Comparison of ENCODE assay signal across 11 cellular contexts in the genomic region with DNA sequence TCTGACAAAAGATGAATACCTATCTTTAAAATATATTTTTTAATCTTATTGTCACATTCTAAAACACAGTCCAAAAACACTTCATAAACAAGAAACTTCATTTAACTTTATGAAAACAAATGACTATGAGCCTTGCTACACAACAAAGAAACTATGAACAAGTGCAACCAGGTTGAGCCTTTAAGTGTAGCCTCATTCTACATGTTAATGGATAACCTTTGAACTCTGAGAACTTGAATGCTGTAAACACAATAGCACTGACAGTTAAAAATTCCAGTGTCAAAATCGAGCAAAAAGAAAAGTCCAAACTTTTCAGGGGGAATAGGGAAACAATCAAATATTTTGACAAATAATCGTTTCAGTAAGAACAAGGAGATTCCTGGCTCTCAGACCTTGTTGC. TPM values are rescaled to one million over a fixed set of nuclear protein-coding genes. Genes with fewer than 3 reads are reported as not detected.
DNase-seq lines count a peak whose midpoint lies in the region; ATAC-seq, FAIRE-seq and TF ChIP-seq lines count a peak whose summit lies in the region.
"Not testable (repeated sequence)": the region's sequence is repeated elsewhere in the genome, so short reads cannot be mapped to it uniquely, and the experiment has no call there.
"Had no signal": no experiment of that assay in that cellular context is flagged by ENCODE, and none has a peak within 500 bp of the region (broad histone marks: within the 10 kb centered on the region; RNA-seq: fewer than 3 reads in every experiment).

No MANE protein-coding gene starts in this region.

- H3K23ac ChIP-seq in H1 (ENCODE audit: insufficient read length): not testable (repeated sequence)

- TF ChIP-seq EP300 in H1 (IDR thresholded peaks at IDR 0.05; ENCODE audit: borderline replicate concordance in 1 of 2, low read depth in 2 of 2, low read length in 2 of 2): not testable (repeated sequence)

- not testable (repeated sequence) for H3K27me3 Mint-ChIP-seq in activated T-helper 1 cell treated with anti-CD3 and anti-CD28 coated beads, Interleukin-12 subunit alpha, Interleukin-12 subunit beta, Interleukin-2, Interleukin-4 antibody, amounts not matched to agents 30 ng/mL and 10 ng/mL and 1 ng/mL, durations not matched to agents 14 hours and 24 hours and 36 hours (ENCODE audit: insufficient read depth)

- not testable (repeated sequence) for H3K79me1 ChIP-seq in H1 (ENCODE audit: low read depth, low read length)

- intact Hi-C loops in activated T-helper 1 cell treated with anti-CD3 and anti-CD28 coated beads, Interleukin-12 subunit alpha, Interleukin-12 subunit beta, Interleukin-2, Interleukin-4 antibody, amounts not matched to agents 30 ng/mL and 10 ng/mL and 1 ng/mL, durations not matched to agents 14 hours and 24 hours and 36 hours (cut with micrococcal nuclease); kidney (cut with DNase I); pancreas (cut with DNase I): not testable (repeated sequence)

- peak overlapping the region; percentile 83 for H3K4me3 Mint-ChIP-seq in activated T-helper 1 cell treated with anti-CD3 and anti-CD28 coated beads, Interleukin-12 subunit alpha, Interleukin-12 subunit beta, Interleukin-2, Interleukin-4 antibody, amounts not matched to agents 30 ng/mL and 10 ng/mL and 1 ng/mL, durations not matched to agents 14 hours and 24 hours and 36 hours

- H4K8ac ChIP-seq in H1 (ENCODE audit: extremely low read depth, insufficient read depth, low read length): not testable (repeated sequence)

- not testable (repeated sequence) for ATAC-seq in pancreas

- H3K27ac ChIP-seq in KMS-11 (peak overlapping the region; percentile 70), pancreas (peak overlapping the region in 1 of 4 donors; percentile 91)
- H3K27ac ChIP-seq in H1 (ENCODE audit: low read depth, low read length); kidney (ENCODE audit: low read depth in 2 of 2, low read length in 2 of 2): not testable (repeated sequence)

- not testable (repeated sequence) for H3K36me3 Mint-ChIP-seq in activated T-helper 1 cell treated with anti-CD3 and anti-CD28 coated beads, Interleukin-12 subunit alpha, Interleukin-12 subunit beta, Interleukin-2, Interleukin-4 antibody, amounts not matched to agents 30 ng/mL and 10 ng/mL and 1 ng/mL, durations not matched to agents 14 hours and 24 hours and 36 hours (ENCODE audit: low read depth)

- H3K4me3 ChIP-seq in KMS-11 (IDR thresholded peaks at IDR 0.05; ENCODE audit: insufficient read depth, low read depth, low read length); H1 (ENCODE audit: extremely low read depth in 1 of 4, insufficient read depth in 2 of 4, low read depth in 3 of 4, low read length in 4 of 4); kidney (ENCODE audit: low read length in 2 of 2); pancreas: not testable (repeated sequence)

- H3K9ac ChIP-seq in KMS-11: peak overlapping the region; percentile 74; the same call in 1 of the 2 replicates
- H3K9ac ChIP-seq in H1 (replicated peaks in 1 of 4; ENCODE audit: extremely low read depth in 1 of 4, low read depth in 3 of 4, low read length in 3 of 4); kidney (ENCODE audit: low read length in 2 of 2): not testable (repeated sequence)

- not testable (repeated sequence) for H2BK20ac ChIP-seq in H1 (ENCODE audit: low read length)

- not testable (repeated sequence) for H2BK12ac ChIP-seq in H1 (ENCODE audit: low read depth, low read length)

- peak overlapping the region; percentile 81 for H3K4me2 ChIP-seq in KMS-11
- H3K4me2 ChIP-seq in H1 (ENCODE audit: insufficient read depth in 1 of 2, low read depth in 2 of 2, low read length in 2 of 2): not testable (repeated sequence)

- peaks cover 34% of the 10 kb centered on the region for H3K4me1 ChIP-seq in KMS-11 (ENCODE audit: low read depth, poor library complexity, severe bottlenecking)
- H3K4me1 ChIP-seq in H1 (replicated peaks in 1 of 4; ENCODE audit: control insufficient read depth in 3 of 4, insufficient read depth in 4 of 4, low read length in 3 of 4): peaks cover 0 to 21% (median 11%) of the 10 kb centered on the region in 4 experiments; a peak in 6 of 7 replicates
- H3K4me1 ChIP-seq in kidney (ENCODE audit: control insufficient read depth in 1 of 2, insufficient read depth in 1 of 2, low read depth in 1 of 2, low read length in 2 of 2): not testable (repeated sequence)
- H3K4me1 ChIP-seq in pancreas: peaks cover 0 to 10% (median 0%) of the 10 kb centered on the region in 3 donors

- not testable (repeated sequence) for H2BK120ac ChIP-seq in H1 (replicated peaks; ENCODE audit: low read depth, low read length)

- CTCF ChIA-PET in H1 (lab: Charles Lee; ENCODE audit: partially characterized antibody): interaction anchor here (1.6 to 5.5 kb wide), 2 partner anchors 14 to 35 kb away, joined by 6 to 49 read pairs; no protein-coding TSS in a partner anchor

- peak; percentile 15 for FAIRE-seq in GM18507 (lab: Jason Lieb, UNC)
- FAIRE-seq in H1 (lab: Jason Lieb, UNC): peak; percentile 65
- FAIRE-seq in kidney (lab: Jason Lieb, UNC): peak; percentile 66
- peak; percentile 71 for FAIRE-seq in pancreas (lab: Jason Lieb, UNC)

- H3K36me3 ChIP-seq in KMS-11 (ENCODE audit: insufficient read depth); H1 (ENCODE audit: control insufficient read depth in 2 of 4, insufficient read depth in 4 of 4, low read length in 3 of 4); kidney (ENCODE audit: control insufficient read depth in 1 of 2, insufficient read depth in 2 of 2, low read length in 2 of 2); pancreas: not testable (repeated sequence)

- not testable (repeated sequence) for H2AK5ac ChIP-seq in H1 (ENCODE audit: low read depth, low read length)

- TF ChIP-seq RAD21 in H1 (IDR thresholded peaks at IDR 0.05 in 1 of 2, conservative IDR thresholded peaks at IDR 0.05 in 1 of 2; ENCODE audit: low read depth in 2 of 2, low read length in 2 of 2): not testable (repeated sequence)

- H2BK15ac ChIP-seq in H1 (ENCODE audit: low read length): not testable (repeated sequence)

- TF ChIP-seq POLR2A in H1 (IDR thresholded peaks at IDR 0.05; ENCODE audit: control extremely low read depth in 1 of 2, low read depth in 2 of 2, low read length in 2 of 2): not testable (repeated sequence)

- 38% methylated on average over 1 of the region's 2 CpGs; no CpG with 5 or more reads in 1 of the 2 experiments for WGBS in H1 (ENCODE audit: extremely low coverage in 1 of 2, insufficient coverage in 1 of 2, insufficient read length in 1 of 2, insufficient replicate concordance in 2 of 2, low coverage in 1 of 2, low lambda C conversion rate in 2 of 2, missing lambda C conversion rate in 1 of 2), 2 experiments
- 14% methylated on average over 1 to 2 of the region's 2 CpGs for WGBS in pancreas, 2 donors

- peaks cover 21% of the 10 kb centered on the region for H3K4me1 Mint-ChIP-seq in activated T-helper 1 cell treated with anti-CD3 and anti-CD28 coated beads, Interleukin-12 subunit alpha, Interleukin-12 subunit beta, Interleukin-2, Interleukin-4 antibody, amounts not matched to agents 30 ng/mL and 10 ng/mL and 1 ng/mL, durations not matched to agents 14 hours and 24 hours and 36 hours (ENCODE audit: low read depth)

- H3K9me3 ChIP-seq in H1 (ENCODE audit: insufficient read depth in 2 of 2, low read depth in 1 of 2, low read length in 1 of 2); kidney (ENCODE audit: control insufficient read depth in 1 of 2, low read length in 2 of 2); pancreas: not testable (repeated sequence)

- TF ChIP-seq CTCF in KMS-11 (conservative IDR thresholded peaks at IDR 0.05; ENCODE audit: low read depth, low read length); H1 (IDR thresholded peaks at IDR 0.05; ENCODE audit: control extremely low read depth in 1 of 3, insufficient read depth in 1 of 3, low read depth in 1 of 3, low read length in 3 of 3); kidney (IDR thresholded peaks at IDR 0.05; ENCODE audit: borderline replicate concordance, extremely low read depth, insufficient read depth); pancreas (IDR thresholded peaks at IDR 0.05): not testable (repeated sequence)

- DNase-seq in GM18507 (ENCODE audit: extremely low spot score, insufficient read length, low read depth); activated T-helper 1 cell treated with anti-CD3 and anti-CD28 coated beads, Interleukin-12 subunit alpha, Interleukin-12 subunit beta, Interleukin-2, Interleukin-4 antibody, amounts not matched to agents 30 ng/mL and 10 ng/mL and 1 ng/mL, durations not matched to agents 14 hours and 24 hours and 36 hours (ENCODE audit: low spot score); H1 (ENCODE audit: low read depth in 1 of 2, low spot score in 2 of 2); kidney; pancreas: not testable (repeated sequence)
- peak; percentile 62 for DNase-seq in NCI-H69 (lab: John Stamatoyannopoulos, UW)

- H4K5ac ChIP-seq in H1 (ENCODE audit: insufficient read length, low read depth, low read length): not testable (repeated sequence)

- H2BK5ac ChIP-seq in H1 (ENCODE audit: low read depth, low read length): not testable (repeated sequence)

- POLR2A ChIA-PET in H1 (lab: Charles Lee; ENCODE audit: partially characterized antibody): not testable (repeated sequence)

- H3K4ac ChIP-seq in H1 (replicated peaks; ENCODE audit: insufficient read length, low read depth, low read length): not testable (repeated sequence)

- H4K91ac ChIP-seq in H1 (replicated peaks; ENCODE audit: insufficient read length, low read length): not testable (repeated sequence)

- not testable (repeated sequence) for H3K9me3 Mint-ChIP-seq in activated T-helper 1 cell treated with anti-CD3 and anti-CD28 coated beads, Interleukin-12 subunit alpha, Interleukin-12 subunit beta, Interleukin-2, Interleukin-4 antibody, amounts not matched to agents 30 ng/mL and 10 ng/mL and 1 ng/mL, durations not matched to agents 14 hours and 24 hours and 36 hours

- not testable (repeated sequence) for H4K20me1 ChIP-seq in KMS-11 (ENCODE audit: insufficient read depth); H1 (replicated peaks in 1 of 2; ENCODE audit: control insufficient read depth in 1 of 2, insufficient read depth in 2 of 2, low read length in 2 of 2)

- H2AFZ ChIP-seq in KMS-11 (ENCODE audit: low read depth); H1 (ENCODE audit: low read length): not testable (repeated sequence)

- not testable (repeated sequence) for H3K18ac ChIP-seq in H1 (ENCODE audit: extremely low read depth, low read length)

- peaks cover 33% of the 10 kb centered on the region for H3K79me2 ChIP-seq in KMS-11 (ENCODE audit: insufficient read depth, low read depth)
- H3K79me2 ChIP-seq in H1 (ENCODE audit: control insufficient read depth in 1 of 2, insufficient read depth in 2 of 2, low read length in 2 of 2): peaks cover 0 to 21% of the 10 kb centered on the region in 2 experiments; a peak in 2 of 4 replicates

- not testable (repeated sequence) for H3K27me3 ChIP-seq in KMS-11 (ENCODE audit: insufficient read depth, low read depth); H1 (replicated peaks in 1 of 4; ENCODE audit: control insufficient read depth in 3 of 4, extremely low read depth in 1 of 4, insufficient read depth in 3 of 4, low read length in 3 of 4); pancreas

- not testable (repeated sequence) for H3K27ac Mint-ChIP-seq in activated T-helper 1 cell treated with anti-CD3 and anti-CD28 coated beads, Interleukin-12 subunit alpha, Interleukin-12 subunit beta, Interleukin-2, Interleukin-4 antibody, amounts not matched to agents 30 ng/mL and 10 ng/mL and 1 ng/mL, durations not matched to agents 14 hours and 24 hours and 36 hours

- H3K23me2 ChIP-seq in H1 (ENCODE audit: low read depth, low read length): not testable (repeated sequence)

- not testable (repeated sequence) for H3K56ac ChIP-seq in H1 (replicated peaks; ENCODE audit: insufficient read length, low read depth, low read length)

- not testable (repeated sequence) for H3K14ac ChIP-seq in H1 (ENCODE audit: insufficient read length)

RNA-seq across cellular contexts. Expression of gene KCNJ4, which starts 54.7 kb away (rescaled TPM):
- not detected in 2 replicates for total RNA-seq in activated T-helper 1 cell treated with anti-CD3 and anti-CD28 coated beads, Interleukin-12 subunit alpha, Interleukin-12 subunit beta, Interleukin-2, Interleukin-4 antibody, amounts not matched to agents 30 ng/mL and 10 ng/mL and 1 ng/mL, durations not matched to agents 14 hours and 24 hours and 36 hours
- total RNA-seq in H1 (2021; fragmentation: NEBNext Ultra II Directional; extraction: Animal tissue kit (Norgen Biotek cat#: 25700)): 2.2 and 2.3 TPM in 2 replicates
- polyA plus RNA-seq in H1 (2011; rRNA removed) (1.4 TPM in 2 replicates), kidney (ENCODE audit: insufficient read depth, low read depth, low replicate concordance) (not detected), pancreas (not detected)
- 1.3 TPM for polyA plus RNA-seq in H1 (2011; cell fraction: cytosol; rRNA removed)
- 1.2 TPM for polyA plus RNA-seq in H1 (2011; cell fraction: nucleus; rRNA removed)
- 1.0 to 3.7 TPM (median 2.6 TPM) in 4 replicates for polyA plus RNA-seq in H1 (2012, experiment 1 of 2)
- 1.2 TPM for polyA plus RNA-seq in H1 (2012, experiment 2 of 2)
- polyA plus RNA-seq in H1 (2013, experiment 1 of 2): 1.2 TPM
- polyA plus RNA-seq in H1 (2013, experiment 2 of 2): 1.3 TPM
- 0.41 TPM in 2 replicates for polyA minus RNA-seq in H1 (2011; rRNA and poly(A)+ RNA removed)
- 1.8 TPM for polyA minus RNA-seq in H1 (2011; cell fraction: cytosol; rRNA and poly(A)+ RNA removed)
- polyA minus RNA-seq in H1 (2011; cell fraction: nucleus; rRNA and poly(A)+ RNA removed): not detected
- total RNA-seq in kidney (0.13 TPM), pancreas (not detected)
- total RNA-seq: CD4-positive, CD25-positive, alpha-beta regulatory T cell; IMR-90; SJSA1 had no signal
- polyA plus RNA-seq: AG04450; CD4-positive, CD25-positive, alpha-beta regulatory T cell; IMR-90 had no signal
